ENCODE assay signal across 36 cellular contexts in genomic region chr5:54471398-54471797, GRCh38. TPM values are rescaled to one million over a fixed set of nuclear protein-coding genes. Genes with fewer than 3 reads are reported as not detected.
"Had no signal": no experiment of that assay in that cellular context is flagged by ENCODE, and none has a peak within 500 bp of the region (broad histone marks: within the 10 kb centered on the region; RNA-seq: fewer than 3 reads in every experiment).

No MANE protein-coding gene starts in this region.

- H3K27ac Mint-ChIP-seq: activated B cell treated with CpG ODN at 0.5 μM for 24 hours; activated CD4-positive, alpha-beta memory T cell treated with anti-CD3 and anti-CD28 coated beads for 36 hours; activated naive CD4-positive, alpha-beta T cell treated with anti-CD3 and anti-CD28 coated beads for 36 hours; activated naive CD4-positive, alpha-beta T cell treated with anti-CD3 and anti-CD28 coated beads, Interleukin-2, amount 50 U/mL, for 72 hours; activated T-helper 1 cell treated with anti-CD3 and anti-CD28 coated beads, Interleukin-12 subunit alpha, Interleukin-12 subunit beta, Interleukin-2, Interleukin-4 antibody, amounts not matched to agents 30 ng/mL and 10 ng/mL and 1 ng/mL, durations not matched to agents 14 hours and 24 hours and 36 hours had no signal

- H3K4me3 ChIP-seq: PC-9, SK-N-MC had no signal

- H3K4me2 ChIP-seq: PC-9 had no signal

- H3K9me3 Mint-ChIP-seq: activated B cell treated with CpG ODN at 0.5 μM for 24 hours; activated CD4-positive, alpha-beta memory T cell treated with anti-CD3 and anti-CD28 coated beads for 36 hours; activated T-cell treated with anti-CD3 and anti-CD28 coated beads, Interleukin-2, amount 50 U/mL, for 4 hours; activated T-helper 1 cell treated with anti-CD3 and anti-CD28 coated beads, Interleukin-12 subunit alpha, Interleukin-12 subunit beta, Interleukin-2, Interleukin-4 antibody, amounts not matched to agents 30 ng/mL and 10 ng/mL and 1 ng/mL, durations not matched to agents 14 hours and 24 hours and 36 hours had no signal

- DNase-seq: activated B cell treated with CpG ODN at 0.5 μM for 24 hours; activated CD4-positive, alpha-beta memory T cell treated with anti-CD3 and anti-CD28 coated beads for 36 hours; activated CD4-positive, alpha-beta T cell treated with anti-CD3 and anti-CD28 coated beads for 4 hours; activated CD4-positive, alpha-beta T cell treated with anti-CD3 and anti-CD28 coated beads, Interleukin-2, amount 50 U/mL, for 1 hour; activated CD4-positive, CD25-positive, alpha-beta regulatory T cell treated with anti-CD3 and anti-CD28 coated beads, Interleukin-2, amount 50 U/mL, for 72 hours; activated CD8-positive, alpha-beta memory T cell treated with anti-CD3 and anti-CD28 coated beads, Interleukin-2, amount 50 U/mL, for 4 hours; activated gamma-delta T cell treated with Interleukin-2 at 50 U/mL for 16 hours; activated naive CD4-positive, alpha-beta T cell treated with anti-CD3 and anti-CD28 coated beads for 36 hours; activated T-cell treated with anti-CD3 and anti-CD28 coated beads for 4 hours; activated T-cell treated with anti-CD3 and anti-CD28 coated beads, Interleukin-2, amount 50 U/mL, for 4 hours; anterior cingulate cortex; caudate nucleus; cerebellar nuclear complex; Karpas-422; KBM-7; MV-4-11; NCI-H1092; NCI-H1436 treated with DMSO at 0.1 percent for 48 hours; NCI-H1694 treated with DMSO at 0.1 percent for 48 hours; NCI-H2029; NCI-H345; NCI-H524 treated with DMSO at 0.1 percent for 48 hours; PC-9; Right ventricle myocardium superior; SW 1271; T-helper 1 cell; T-helper 2 cell; T-helper 9 cell had no signal

- ATAC-seq: activated naive CD4-positive, alpha-beta T cell treated with anti-CD3 and anti-CD28 coated beads, Interleukin-2, amount 50 U/mL, for 72 hours; activated T-cell treated with anti-CD3 and anti-CD28 coated beads, Interleukin-2, amount 50 U/mL, for 4 hours had no signal

- H3K4me3 Mint-ChIP-seq: activated B cell treated with CpG ODN at 0.5 μM for 24 hours; activated CD4-positive, alpha-beta memory T cell treated with anti-CD3 and anti-CD28 coated beads for 36 hours; activated naive CD4-positive, alpha-beta T cell treated with anti-CD3 and anti-CD28 coated beads for 36 hours; activated T-cell treated with anti-CD3 and anti-CD28 coated beads, Interleukin-2, amount 50 U/mL, for 4 hours; activated T-helper 1 cell treated with anti-CD3 and anti-CD28 coated beads, Interleukin-12 subunit alpha, Interleukin-12 subunit beta, Interleukin-2, Interleukin-4 antibody, amounts not matched to agents 30 ng/mL and 10 ng/mL and 1 ng/mL, durations not matched to agents 14 hours and 24 hours and 36 hours; brain had no signal

- H3K27me3 Mint-ChIP-seq: brain had no signal

- H3K27ac ChIP-seq: PC-9, SK-N-MC, VCaP had no signal

- H2AFZ ChIP-seq: PC-9 had no signal

- H3K36me3 Mint-ChIP-seq: activated CD4-positive, alpha-beta memory T cell treated with anti-CD3 and anti-CD28 coated beads for 36 hours; activated naive CD4-positive, alpha-beta T cell treated with anti-CD3 and anti-CD28 coated beads, Interleukin-2, amount 50 U/mL, for 72 hours; brain had no signal

RNA-seq across cellular contexts. Expression of gene HSPB3, which starts 15.9 kb away (rescaled TPM):
- total RNA-seq: activated B cell treated with CpG ODN at 0.5 μM for 24 hours; activated CD4-positive, alpha-beta memory T cell treated with anti-CD3 and anti-CD28 coated beads for 36 hours; activated naive CD4-positive, alpha-beta T cell treated with anti-CD3 and anti-CD28 coated beads for 36 hours; activated naive CD4-positive, alpha-beta T cell treated with anti-CD3 and anti-CD28 coated beads, Interleukin-2, amount 50 U/mL, for 72 hours; activated T-cell treated with anti-CD3 and anti-CD28 coated beads, Interleukin-2, amount 50 U/mL, for 4 hours; activated T-helper 1 cell treated with anti-CD3 and anti-CD28 coated beads, Interleukin-12 subunit alpha, Interleukin-12 subunit beta, Interleukin-2, Interleukin-4 antibody, amounts not matched to agents 30 ng/mL and 10 ng/mL and 1 ng/mL, durations not matched to agents 14 hours and 24 hours and 36 hours; bronchial epithelial cell; MCF 10A; NCI-H460; PC-9 had no signal
